In genomic region chr16:5234295-5235050, GRCh38 we compare ENCODE assay signal across 34 cellular contexts.
"Had no signal": no experiment of that assay in that cellular context is flagged by ENCODE, and none has a peak within 500 bp of the region (broad histone marks: within the 10 kb centered on the region; RNA-seq: fewer than 3 reads in every experiment).

No MANE protein-coding gene starts in this region.

- H3K36me3 Mint-ChIP-seq: activated CD4-positive, alpha-beta memory T cell treated with anti-CD3 and anti-CD28 coated beads for 36 hours; activated naive CD8-positive, alpha-beta T cell treated with anti-CD3 and anti-CD28 coated beads for 36 hours had no signal

- H3K9me3 Mint-ChIP-seq: activated CD4-positive, alpha-beta memory T cell treated with anti-CD3 and anti-CD28 coated beads for 36 hours; activated CD4-positive, alpha-beta T cell treated with anti-CD3 and anti-CD28 coated beads, Interleukin-2, amount 10 ng/mL, durations not matched to agents 24 days and 14 days; activated CD8-positive, alpha-beta T cell treated with anti-CD3 and anti-CD28 coated beads for 36 hours; activated naive CD4-positive, alpha-beta T cell treated with anti-CD3 and anti-CD28 coated beads for 36 hours; activated naive CD4-positive, alpha-beta T cell treated with anti-CD3 and anti-CD28 coated beads, Interleukin-2, amount 50 U/mL, for 72 hours; activated T-helper 17 cell treated with anti-CD3 and anti-CD28 coated beads, Interleukin-2, amount 50 U/mL, for 72 hours had no signal

- H3K9me3 ChIP-seq: adrenal gland, body of pancreas, breast epithelium had no signal

- H3K4me3 ChIP-seq: adrenal gland, body of pancreas, breast epithelium had no signal

- H3K4me3 Mint-ChIP-seq: activated B cell treated with CpG ODN at 0.5 μM for 24 hours; activated CD4-positive, alpha-beta memory T cell treated with anti-CD3 and anti-CD28 coated beads for 36 hours; activated CD4-positive, alpha-beta T cell treated with anti-CD3 and anti-CD28 coated beads, Interleukin-2, amount 10 ng/mL, durations not matched to agents 24 days and 14 days; activated CD8-positive, alpha-beta T cell treated with anti-CD3 and anti-CD28 coated beads for 36 hours; activated naive CD4-positive, alpha-beta T cell treated with anti-CD3 and anti-CD28 coated beads for 36 hours; activated naive CD8-positive, alpha-beta T cell treated with anti-CD3 and anti-CD28 coated beads for 36 hours; activated T-cell treated with anti-CD3 and anti-CD28 coated beads, Interleukin-2, amount 50 U/mL, for 4 hours; activated T-cell treated with anti-CD3 and anti-CD28 coated beads, Interleukin-2, amount 50 U/mL, for 72 hours; activated T-helper 1 cell treated with anti-CD3 and anti-CD28 coated beads, Interleukin-12 subunit alpha, Interleukin-12 subunit beta, Interleukin-2, Interleukin-4 antibody, amounts not matched to agents 30 ng/mL and 10 ng/mL and 1 ng/mL, durations not matched to agents 14 hours and 24 hours and 36 hours; activated T-helper 17 cell treated with anti-CD3 and anti-CD28 coated beads, Interleukin-2, amount 50 U/mL, for 72 hours; T-helper 17 cell; T-helper 2 cell treated with Interferon-gamma antibody and Interleukin-4, amounts not matched to agents 5 μg/mL and 100 μg/mL, for 36 hours had no signal

- H3K4me1 ChIP-seq: adrenal gland, body of pancreas, breast epithelium had no signal

- FAIRE-seq: astrocyte, TTC549 had no signal

- H3K4me1 Mint-ChIP-seq: activated T-helper 17 cell treated with anti-CD3 and anti-CD28 coated beads, Interleukin-2, amount 50 U/mL, for 72 hours had no signal

- H3K27ac Mint-ChIP-seq: activated B cell treated with CpG ODN at 0.5 μM for 24 hours; activated CD4-positive, alpha-beta memory T cell treated with anti-CD3 and anti-CD28 coated beads for 36 hours; activated CD4-positive, alpha-beta T cell treated with anti-CD3 and anti-CD28 coated beads, Interleukin-2, amount 10 ng/mL, durations not matched to agents 24 days and 14 days; activated CD8-positive, alpha-beta T cell treated with anti-CD3 and anti-CD28 coated beads for 36 hours; activated naive CD4-positive, alpha-beta T cell treated with anti-CD3 and anti-CD28 coated beads for 36 hours; activated naive CD4-positive, alpha-beta T cell treated with anti-CD3 and anti-CD28 coated beads, Interleukin-2, amount 50 U/mL, for 72 hours; activated naive CD8-positive, alpha-beta T cell treated with anti-CD3 and anti-CD28 coated beads for 36 hours; activated T-cell treated with anti-CD3 and anti-CD28 coated beads, Interleukin-2, amount 50 U/mL, for 72 hours; activated T-helper 1 cell treated with anti-CD3 and anti-CD28 coated beads, Interleukin-12 subunit alpha, Interleukin-12 subunit beta, Interleukin-2, Interleukin-4 antibody, amounts not matched to agents 30 ng/mL and 10 ng/mL and 1 ng/mL, durations not matched to agents 14 hours and 24 hours and 36 hours; activated T-helper 17 cell treated with anti-CD3 and anti-CD28 coated beads, Interleukin-2, amount 50 U/mL, for 72 hours; T-helper 17 cell; T-helper 2 cell treated with Interferon-gamma antibody and Interleukin-4, amounts not matched to agents 5 μg/mL and 100 μg/mL, for 36 hours had no signal

- H3K36me3 ChIP-seq: adrenal gland, brain microvascular endothelial cell, breast epithelium, WERI-Rb-1 had no signal

- ATAC-seq: activated CD8-positive, alpha-beta T cell treated with anti-CD3 and anti-CD28 coated beads for 36 hours; activated naive CD4-positive, alpha-beta T cell treated with anti-CD3 and anti-CD28 coated beads, Interleukin-2, amount 50 U/mL, for 72 hours; activated T-cell treated with anti-CD3 and anti-CD28 coated beads, Interleukin-2, amount 50 U/mL, for 4 hours; activated T-cell treated with anti-CD3 and anti-CD28 coated beads, Interleukin-2, amount 50 U/mL, for 72 hours; activated T-helper 17 cell treated with anti-CD3 and anti-CD28 coated beads, Interleukin-2, amount 50 U/mL, for 72 hours; body of pancreas; T-helper 17 cell had no signal

- DNase-seq: activated B cell treated with CpG ODN at 0.5 μM for 24 hours; activated CD4-positive, alpha-beta memory T cell treated with anti-CD3 and anti-CD28 coated beads for 36 hours; activated CD4-positive, alpha-beta T cell treated with anti-CD3 and anti-CD28 coated beads for 4 hours; activated CD4-positive, alpha-beta T cell treated with anti-CD3 and anti-CD28 coated beads, Interleukin-2, amount 10 ng/mL, durations not matched to agents 24 days and 14 days; activated CD4-positive, alpha-beta T cell treated with anti-CD3 and anti-CD28 coated beads, Interleukin-2, amount 50 U/mL, for 1 hour; activated CD4-positive, alpha-beta T cell treated with anti-CD3 and anti-CD28 coated beads, Interleukin-2, amount 50 U/mL, for 4 hours; activated CD4-positive, CD25-positive, alpha-beta regulatory T cell treated with anti-CD3 and anti-CD28 coated beads, Interleukin-2, amount 50 U/mL, for 72 hours; activated CD8-positive, alpha-beta memory T cell treated with anti-CD3 and anti-CD28 coated beads, Interleukin-2, amount 50 U/mL, for 4 hours; activated CD8-positive, alpha-beta T cell treated with anti-CD3 and anti-CD28 coated beads for 36 hours; activated gamma-delta T cell treated with Interleukin-2 at 50 U/mL for 16 hours; activated naive CD4-positive, alpha-beta T cell; activated naive CD4-positive, alpha-beta T cell treated with anti-CD3 and anti-CD28 coated beads for 36 hours; activated naive CD4-positive, alpha-beta T cell treated with anti-CD3 and anti-CD28 coated beads, Interleukin-2, amount 50 U/mL, for 16 hours; activated naive CD8-positive, alpha-beta T cell treated with anti-CD3 and anti-CD28 coated beads for 36 hours; activated T-cell treated with anti-CD3 and anti-CD28 coated beads for 4 hours; activated T-cell treated with anti-CD3 and anti-CD28 coated beads, Interleukin-2, amount 50 U/mL, for 1 hour; activated T-cell treated with anti-CD3 and anti-CD28 coated beads, Interleukin-2, amount 50 U/mL, for 4 hours; activated T-cell treated with anti-CD3 and anti-CD28 coated beads, Interleukin-2, amount 50 U/mL, for 72 hours; adrenal gland; amniotic stem cell; aorta; body of pancreas; brain microvascular endothelial cell; central memory CD4-positive, alpha-beta T cell; T-helper 17 cell; T-helper 9 cell; WERI-Rb-1 had no signal

- H3K27ac ChIP-seq: adrenal gland, body of pancreas, brain microvascular endothelial cell, breast epithelium, WERI-Rb-1 had no signal

- H3K27me3 ChIP-seq: adrenal gland, body of pancreas, brain microvascular endothelial cell had no signal
